23 cellular contexts compared by ENCODE assay signal in the genomic region with DNA sequence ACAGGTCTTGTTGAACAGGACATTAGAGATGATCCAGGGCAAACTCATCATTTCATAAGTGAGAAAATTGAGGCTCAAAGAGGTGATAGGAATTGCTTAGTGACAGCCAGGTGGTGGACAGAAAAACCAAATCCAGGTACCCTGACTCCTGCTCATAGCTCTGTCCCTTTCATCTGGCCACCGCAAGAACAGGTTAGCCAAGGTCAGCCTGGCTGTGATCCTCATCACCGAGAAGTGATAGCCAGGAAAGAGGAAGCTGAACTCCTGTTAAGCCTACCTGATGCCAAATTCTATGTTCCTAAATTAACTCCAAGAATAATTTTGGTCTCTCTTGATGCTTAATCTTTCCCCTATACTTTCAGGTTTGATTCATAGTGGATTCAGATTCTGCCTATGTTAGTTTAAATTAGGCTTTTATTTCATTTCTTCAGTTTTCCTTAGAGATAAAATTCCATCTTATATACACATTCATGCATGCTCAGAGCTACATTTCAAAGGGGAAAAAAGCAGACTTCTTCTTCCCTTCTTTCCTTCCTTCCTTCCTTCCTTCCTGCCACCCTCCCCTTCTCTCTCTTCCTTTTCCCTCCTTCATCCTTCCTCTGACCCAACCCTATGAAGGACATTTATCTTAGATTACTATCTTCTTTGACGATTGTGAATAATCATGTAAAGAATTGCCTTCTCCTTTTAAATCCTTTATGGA. TPM values are rescaled to one million over a fixed set of nuclear protein-coding genes. Genes with fewer than 3 reads are reported as not detected.
A peak's percentile ranks its signal among the peaks of the same experiment; 100 is the strongest.
DNase-seq lines count a peak whose midpoint lies in the region; ATAC-seq, FAIRE-seq and TF ChIP-seq lines count a peak whose summit lies in the region.
"Had no signal": no experiment of that assay in that cellular context is flagged by ENCODE, and none has a peak within 500 bp of the region (broad histone marks: within the 10 kb centered on the region; RNA-seq: fewer than 3 reads in every experiment).

No MANE protein-coding gene starts in this region.

- H4K20me1 ChIP-seq in PC-9 (ENCODE audit: insufficient read depth), result no peaks in the 10 kb centered on the region
- H4K20me1 ChIP-seq in endothelial cell of umbilical vein (replicated peaks; ENCODE audit: control insufficient read depth, extremely low read depth, insufficient read depth, low read length), result no peaks in the 10 kb centered on the region
- no peaks in the 10 kb centered on the region for H4K20me1 ChIP-seq in osteoblast (ENCODE audit: insufficient read depth, low read length)

- no peak for ATAC-seq in HG02970 (IDR thresholded peaks at IDR 0.05; ENCODE audit: low FRiP score, unreplicated experiment)
- ATAC-seq: upper lobe of right lung had no signal

- peaks cover 9% of the 10 kb centered on the region; the same call in 1 of the 2 replicates for H3F3A ChIP-seq in PC-9 (ENCODE audit: insufficient read depth, low read depth)

- no peaks in the 10 kb centered on the region for H3K36me3 ChIP-seq in PC-9 (ENCODE audit: low read depth)
- no peaks in the 10 kb centered on the region for H3K36me3 ChIP-seq in endothelial cell of umbilical vein (ENCODE audit: control insufficient read depth in 2 of 2, extremely low read depth in 1 of 2, insufficient read depth in 2 of 2, low read length in 2 of 2)
- no peaks in the 10 kb centered on the region for H3K36me3 ChIP-seq in osteoblast (ENCODE audit: insufficient read depth, low read length)
- H3K36me3 ChIP-seq: esophagus squamous epithelium, ovary, right atrium auricular region, upper lobe of right lung had no signal

- no peaks in the 10 kb centered on the region for H3K9me1 ChIP-seq in endothelial cell of umbilical vein (replicated peaks; ENCODE audit: control insufficient read depth, extremely low read depth, insufficient read depth, low read length)

- peak; percentile 33 for FAIRE-seq in G401.6 (lab: Jason Lieb, UNC)
- FAIRE-seq in endothelial cell of umbilical vein (lab: Jason Lieb, UNC), result no peak

- H3K27me3 Mint-ChIP-seq in activated T-helper 2 cell treated with anti-CD3 and anti-CD28 coated beads, Interferon-gamma antibody, Interleukin-2, Interleukin-4, amounts not matched to agents 10 μg/mL and 5 μg/mL and 100 μg/mL, durations not matched to agents 14 hours and 24 hours and 36 hours (ENCODE audit: low read depth), result peaks cover 25% of the 10 kb centered on the region

- H3K9me3 Mint-ChIP-seq in activated T-helper 2 cell treated with anti-CD3 and anti-CD28 coated beads, Interferon-gamma antibody, Interleukin-2, Interleukin-4, amounts not matched to agents 10 μg/mL and 5 μg/mL and 100 μg/mL, durations not matched to agents 14 hours and 24 hours and 36 hours, result no peaks in the 10 kb centered on the region
- H3K9me3 Mint-ChIP-seq: CD14-positive monocyte, naive B cell had no signal

- BruUV-seq in PC-9 (replicated peaks; lab: Mats Ljungman, UMichigan) (no TSS peak), endothelial cell of umbilical vein (replicated peaks; lab: Mats Ljungman, UMichigan) (no TSS peak)

- H3K9me2 ChIP-seq in PC-9 (ENCODE audit: insufficient read depth), result no peaks in the 10 kb centered on the region

- no peak overlapping the region for H3K9ac ChIP-seq in endothelial cell of umbilical vein (replicated peaks; ENCODE audit: extremely low read depth, insufficient read depth, low read length)

- peak in 1 of 2 experiments; percentile 53 for DNase-seq in PC-9
- no peak for DNase-seq in endothelial cell of umbilical vein (ENCODE audit: low read depth, low spot score)
- no peak for DNase-seq in osteoblast (ENCODE audit: insufficient read length, low spot score, missing footprints)
- no peak for DNase-seq in activated T-helper 2 cell treated with anti-CD3 and anti-CD28 coated beads, Interferon-gamma antibody, Interleukin-2, Interleukin-4, amounts not matched to agents 10 μg/mL and 5 μg/mL and 100 μg/mL, durations not matched to agents 14 hours and 24 hours and 36 hours (ENCODE audit: low spot score)
- no peak for DNase-seq in NCI-H146 treated with DMSO at 0.1 percent for 48 hours (lab: John Stamatoyannopoulos, UW; ENCODE audit: unreplicated experiment)
- DNase-seq in HCEC 1CT, result no peak
- DNase-seq: activated CD4-positive, alpha-beta T cell treated with anti-CD3 and anti-CD28 coated beads for 4 hours; cerebellar nuclear complex; esophagus squamous epithelium; naive B cell; NCI-H1048; NCI-H2081; NCI-H345; NCI-H774; ovary; Right ventricle myocardium superior; stimulated activated CD4-positive, alpha-beta T cell treated with anti-CD3 and anti-CD28 coated beads, Interleukin-15, amount 100 ng/mL, for 24 hours; upper lobe of right lung had no signal

- TF ChIP-seq CTCF in PC-9 (conservative IDR thresholded peaks at IDR 0.05) (no peak), endothelial cell of umbilical vein (IDR thresholded peaks at IDR 0.05; ENCODE audit: extremely low read depth in 1 of 2, insufficient read depth in 1 of 2, low read depth in 1 of 2, low read length in 2 of 2) (no peak), osteoblast (IDR thresholded peaks at IDR 0.05; ENCODE audit: extremely low read depth, low read depth, low read length) (no peak)

- H3K27me3 ChIP-seq in PC-9 (ENCODE audit: insufficient read depth, low read depth), result no peaks in the 10 kb centered on the region
- H3K27me3 ChIP-seq in endothelial cell of umbilical vein (ENCODE audit: control insufficient read depth in 2 of 2, insufficient read depth in 2 of 2, low read length in 2 of 2), result no peaks in the 10 kb centered on the region
- H3K27me3 ChIP-seq in osteoblast (ENCODE audit: insufficient read depth, low read length), result no peaks in the 10 kb centered on the region
- H3K27me3 ChIP-seq: esophagus squamous epithelium, ovary, right atrium auricular region, upper lobe of right lung had no signal

- peak overlapping the region; percentile 26 for H3K4me2 ChIP-seq in PC-9
- no peak overlapping the region for H3K4me2 ChIP-seq in endothelial cell of umbilical vein (ENCODE audit: insufficient read depth, low read length)
- peak overlapping the region; percentile 29 for H3K4me2 ChIP-seq in osteoblast (ENCODE audit: insufficient read depth, low read length)

- H3K27ac Mint-ChIP-seq in activated T-helper 2 cell treated with anti-CD3 and anti-CD28 coated beads, Interferon-gamma antibody, Interleukin-2, Interleukin-4, amounts not matched to agents 10 μg/mL and 5 μg/mL and 100 μg/mL, durations not matched to agents 14 hours and 24 hours and 36 hours, result no peak overlapping the region
- H3K27ac Mint-ChIP-seq: activated naive CD8-positive, alpha-beta T cell; CD14-positive monocyte had no signal

- H2AFZ ChIP-seq in PC-9 (peak overlapping the region; percentile 32), endothelial cell of umbilical vein (ENCODE audit: low read depth, low read length) (no peak overlapping the region), osteoblast (ENCODE audit: low read length) (peak overlapping the region; percentile 14)

- peaks cover 13% of the 10 kb centered on the region for H3K4me1 Mint-ChIP-seq in activated T-helper 2 cell treated with anti-CD3 and anti-CD28 coated beads, Interferon-gamma antibody, Interleukin-2, Interleukin-4, amounts not matched to agents 10 μg/mL and 5 μg/mL and 100 μg/mL, durations not matched to agents 14 hours and 24 hours and 36 hours (ENCODE audit: low read depth)
- H3K4me1 Mint-ChIP-seq: CD14-positive monocyte, naive B cell had no signal

- H3K27ac ChIP-seq in PC-9 (peak overlapping the region; percentile 51), endothelial cell of umbilical vein (ENCODE audit: insufficient read depth, low read depth, low read length) (no peak overlapping the region), osteoblast (ENCODE audit: low read depth, low read length) (peak overlapping the region; percentile 80)
- H3K27ac ChIP-seq: esophagus squamous epithelium, ovary, right atrium auricular region, upper lobe of right lung had no signal

- POLR2A ChIA-PET in PC-9 (lab: Charles Lee; ENCODE audit: unreplicated experiment) (interaction anchor here (0.5 to 1.6 kb wide), 2 partner anchors 20 to 225 kb away, joined by 4 to 13 read pairs; no protein-coding TSS in a partner anchor), endothelial cell of umbilical vein (lab: Charles Lee) (no interaction called here)

- no peak for TF ChIP-seq POLR2A in endothelial cell of umbilical vein (IDR thresholded peaks at IDR 0.05; ENCODE audit: low read depth, low read length)

- peaks cover 32% of the 10 kb centered on the region for H3K4me1 ChIP-seq in PC-9 (replicated peaks; ENCODE audit: insufficient read depth)
- peaks cover 7% of the 10 kb centered on the region for H3K4me1 ChIP-seq in endothelial cell of umbilical vein (ENCODE audit: control insufficient read depth, extremely low read depth, insufficient read depth, low read length)
- peaks cover 29% of the 10 kb centered on the region for H3K4me1 ChIP-seq in osteoblast (ENCODE audit: insufficient read depth, low read length)
- H3K4me1 ChIP-seq: esophagus squamous epithelium, right atrium auricular region, upper lobe of right lung had no signal

- intact Hi-C loops in PC-9 (cut with micrococcal nuclease; ENCODE audit: unreplicated experiment), result no loop called here
- intact Hi-C loops in endothelial cell of umbilical vein (cut with micrococcal nuclease), result no loop called here
- intact Hi-C loops in activated T-helper 2 cell treated with anti-CD3 and anti-CD28 coated beads, Interferon-gamma antibody, Interleukin-2, Interleukin-4, amounts not matched to agents 10 μg/mL and 5 μg/mL and 100 μg/mL, durations not matched to agents 14 hours and 24 hours and 36 hours (cut with micrococcal nuclease), result no loop called here

- H3K36me3 Mint-ChIP-seq in activated T-helper 2 cell treated with anti-CD3 and anti-CD28 coated beads, Interferon-gamma antibody, Interleukin-2, Interleukin-4, amounts not matched to agents 10 μg/mL and 5 μg/mL and 100 μg/mL, durations not matched to agents 14 hours and 24 hours and 36 hours (ENCODE audit: low read depth), result no peaks in the 10 kb centered on the region
- H3K36me3 Mint-ChIP-seq: activated naive CD8-positive, alpha-beta T cell; CD14-positive monocyte; naive B cell had no signal

- H3K9me3 ChIP-seq in PC-9 (ENCODE audit: insufficient read depth, low read depth), result no peaks in the 10 kb centered on the region
- H3K9me3 ChIP-seq in endothelial cell of umbilical vein (replicated peaks; ENCODE audit: control insufficient read depth, insufficient read depth, low read length), result no peaks in the 10 kb centered on the region
- no peaks in the 10 kb centered on the region for H3K9me3 ChIP-seq in osteoblast (ENCODE audit: low read depth, low read length)
- H3K9me3 ChIP-seq: esophagus squamous epithelium, ovary, right atrium auricular region, upper lobe of right lung had no signal

- no peak overlapping the region for H3K4me3 Mint-ChIP-seq in activated T-helper 2 cell treated with anti-CD3 and anti-CD28 coated beads, Interferon-gamma antibody, Interleukin-2, Interleukin-4, amounts not matched to agents 10 μg/mL and 5 μg/mL and 100 μg/mL, durations not matched to agents 14 hours and 24 hours and 36 hours (ENCODE audit: low read depth)
- H3K4me3 Mint-ChIP-seq: activated naive CD8-positive, alpha-beta T cell; CD14-positive monocyte; naive B cell had no signal

- H3K79me2 ChIP-seq in PC-9 (ENCODE audit: low read depth), result no peaks in the 10 kb centered on the region
- no peaks in the 10 kb centered on the region for H3K79me2 ChIP-seq in endothelial cell of umbilical vein (ENCODE audit: control insufficient read depth, insufficient read depth, low read length)
- H3K79me2 ChIP-seq in osteoblast (ENCODE audit: insufficient read depth, low read length), result no peaks in the 10 kb centered on the region

- H3K4me3 ChIP-seq in PC-9 (no peak overlapping the region), endothelial cell of umbilical vein (replicated peaks in 1 of 3; ENCODE audit: insufficient read depth in 1 of 3, low read depth in 1 of 3, low read length in 3 of 3) (no peak overlapping the region), osteoblast (ENCODE audit: insufficient read depth, low read length) (no peak overlapping the region)
- H3K4me3 ChIP-seq: esophagus squamous epithelium, ovary, right atrium auricular region, upper lobe of right lung had no signal

- CTCF ChIA-PET in PC-9 (lab: Charles Lee) (interaction anchor here (0.7 to 1.8 kb wide), 2 partner anchors 14 to 137 kb away, joined by 3 to 9 read pairs; no protein-coding TSS in a partner anchor), endothelial cell of umbilical vein (lab: Charles Lee) (interaction anchor here (0.9 to 1.2 kb wide), 3 partner anchors 8 to 14 kb away, joined by 3 to 5 read pairs (median 5); no protein-coding TSS in a partner anchor)

- dilution Hi-C loops in endothelial cell of umbilical vein (cut with MboI; ENCODE audit: extremely low pct_ligation_motif_present, low sequenced_read_pairs), result no loop called here

RNA-seq across cellular contexts. Expression of a gene that starts 17.3 kb away (rescaled TPM):
- total RNA-seq in PC-9 (2021) (133 and 154 TPM in 2 replicates), endothelial cell of umbilical vein (649 and 675 TPM in 2 replicates), osteoblast (321 and 362 TPM in 2 replicates)
- 422 and 462 TPM in 2 replicates for polyA plus RNA-seq in endothelial cell of umbilical vein
- 397 and 400 TPM in 2 replicates for polyA plus RNA-seq in endothelial cell of umbilical vein (2011; cell fraction: cytosol; rRNA removed)
- 406 and 467 TPM in 2 replicates for polyA plus RNA-seq in endothelial cell of umbilical vein (2011; cell fraction: nucleus; rRNA removed)
- polyA plus RNA-seq in endothelial cell of umbilical vein (2012), result 369 and 389 TPM in 2 replicates
- polyA minus RNA-seq in endothelial cell of umbilical vein, result 1,644 and 1,810 TPM in 2 replicates
- polyA minus RNA-seq in endothelial cell of umbilical vein (2011; cell fraction: cytosol; rRNA and poly(A)+ RNA removed), result 271 TPM
- polyA minus RNA-seq in endothelial cell of umbilical vein (2011; cell fraction: nucleus; rRNA and poly(A)+ RNA removed), result 1,549 and 1,599 TPM in 2 replicates
- total RNA-seq in activated T-helper 2 cell treated with anti-CD3 and anti-CD28 coated beads, Interferon-gamma antibody, Interleukin-2, Interleukin-4, amounts not matched to agents 10 μg/mL and 5 μg/mL and 100 μg/mL, durations not matched to agents 14 hours and 24 hours and 36 hours, result 12.4 and 12.8 TPM in 2 replicates
